ENCODE assay signal across 1 cellular context in genomic region chrX:8034058-8034457, GRCh38.
TF ChIP-seq lines count a peak whose summit lies in the region.

No MANE protein-coding gene starts in this region.

TF ChIP-seq in H1, 55 proteins besides CTCF, POLR2A, EP300 and RAD21 (continued from another document):
- no peak for TF ChIP-seq BCL11A (IDR thresholded peaks at IDR 0.05; ENCODE audit: low read depth in 2 of 2, low read length in 2 of 2)
- no peak for TF ChIP-seq CHD2 (IDR thresholded peaks at IDR 0.05; ENCODE audit: low read length)
